ENCODE assay signal across 1 cellular context in the genomic region with DNA sequence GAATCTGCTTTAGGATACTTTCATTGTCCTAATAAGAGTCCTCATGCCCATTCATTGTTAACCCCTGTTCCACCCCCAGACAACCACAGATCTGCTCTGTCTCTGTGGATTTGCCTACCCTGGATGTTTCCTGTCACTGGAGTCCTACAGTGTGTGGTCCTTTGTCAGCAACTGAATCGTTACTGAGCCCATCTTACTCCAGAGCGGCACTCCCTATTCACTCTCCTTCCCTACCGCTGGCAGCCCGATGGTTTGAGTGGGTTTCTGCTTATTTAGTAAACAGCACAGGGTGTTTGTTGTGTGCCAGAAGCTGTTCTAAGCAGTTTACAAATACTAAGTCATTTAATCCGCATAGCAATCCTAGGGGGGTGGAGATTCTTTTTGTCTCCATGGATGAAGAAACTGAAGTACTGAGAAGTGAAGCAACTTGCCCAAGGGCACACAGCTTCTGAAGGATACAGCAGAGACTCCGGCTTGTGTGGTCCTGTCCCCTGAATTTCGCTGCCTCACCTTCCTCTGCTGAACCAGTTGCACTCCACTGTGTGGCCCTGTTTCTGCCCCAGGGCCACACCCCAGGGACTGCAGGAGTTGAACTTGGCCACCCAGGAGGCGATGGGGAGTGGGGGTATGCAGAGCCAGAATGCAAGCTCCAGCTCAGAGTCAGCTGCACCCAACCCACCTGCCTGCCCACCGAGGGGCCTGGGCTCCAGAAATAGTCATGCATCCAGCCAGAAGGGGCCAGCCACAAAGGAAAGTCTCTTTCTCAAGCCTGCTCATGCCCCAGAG.
TF ChIP-seq lines count a peak whose summit lies in the region.

No MANE protein-coding gene starts in this region.

TF ChIP-seq in HepG2, 621 proteins besides CTCF, POLR2A, EP300 and RAD21:
- TF ChIP-seq SAP130 (CRISPR knock-in tag; IDR thresholded peaks at IDR 0.05; ENCODE audit: low read depth): no peak
